ENCODE assay signal across 23 cellular contexts in the genomic region with DNA sequence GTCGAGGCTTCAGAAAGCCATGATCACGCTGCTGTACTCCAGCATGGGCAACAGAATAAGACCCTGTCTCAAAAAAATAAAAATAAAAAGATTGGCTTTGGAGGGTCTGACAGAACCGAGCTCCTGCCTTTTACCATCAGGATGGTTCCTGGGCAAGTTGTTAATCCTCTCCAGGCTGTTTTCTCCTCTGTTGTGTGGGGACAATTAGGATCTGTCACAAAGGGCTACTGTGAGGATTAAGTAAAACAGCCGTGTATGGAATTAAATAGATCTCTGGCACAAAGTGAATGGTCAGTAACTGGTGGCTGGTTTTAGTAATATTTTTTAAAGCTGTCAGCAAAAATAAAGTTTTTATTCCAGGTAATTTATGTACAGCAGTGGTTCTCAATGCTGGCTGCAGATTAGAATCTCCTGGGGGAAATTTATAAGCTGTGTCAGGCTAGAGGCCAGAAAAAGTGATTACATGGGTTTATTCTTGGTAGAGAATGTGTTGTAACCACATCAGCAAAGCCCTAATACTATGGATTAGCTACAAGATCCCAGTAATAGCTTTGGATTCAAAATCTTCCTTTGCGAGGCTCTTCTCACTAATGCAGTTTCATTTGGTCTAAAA. TPM values are rescaled to one million over a fixed set of nuclear protein-coding genes. Genes with fewer than 3 reads are reported as not detected.
DNase-seq lines count a peak whose midpoint lies in the region; ATAC-seq lines count a peak whose summit lies in the region.
"Had no signal": no experiment of that assay in that cellular context is flagged by ENCODE, and none has a peak within 500 bp of the region (broad histone marks: within the 10 kb centered on the region; RNA-seq: fewer than 3 reads in every experiment).

No MANE protein-coding gene starts in this region.

- H3K27ac ChIP-seq in HUES48 (ENCODE audit: low read depth, low read length), result peak overlapping the region; percentile 88
- H3K27ac ChIP-seq: BLaER1, esophagus squamous epithelium, hepatocyte, transverse colon had no signal

- H3K4me3 ChIP-seq in HUES48 (ENCODE audit: low read depth, low read length) (no peak overlapping the region), iPS-15b (ENCODE audit: low read depth, low read length) (no peak overlapping the region)
- H3K4me3 ChIP-seq: BLaER1, esophagus squamous epithelium, hepatocyte, transverse colon had no signal

- H3K9ac ChIP-seq in HUES48 (ENCODE audit: low read depth, low read length) (no peak overlapping the region), iPS-15b (ENCODE audit: low read depth, low read length) (peak overlapping the region; percentile 16)
- H3K9ac ChIP-seq: BLaER1 had no signal

- H3K27me3 ChIP-seq in HUES48 (ENCODE audit: control insufficient read depth, insufficient read depth, low read length), result no peaks in the 10 kb centered on the region
- H3K27me3 ChIP-seq in iPS-15b (ENCODE audit: control insufficient read depth, insufficient read depth, low read length), result no peaks in the 10 kb centered on the region
- H3K27me3 ChIP-seq: BLaER1, esophagus squamous epithelium, hepatocyte, transverse colon had no signal

- H3K36me3 ChIP-seq in HUES48 (ENCODE audit: control insufficient read depth, insufficient read depth, low read length) (no peaks in the 10 kb centered on the region), iPS-15b (ENCODE audit: control insufficient read depth, insufficient read depth, low read length) (no peaks in the 10 kb centered on the region)
- H3K36me3 ChIP-seq: BLaER1, esophagus squamous epithelium, transverse colon had no signal

- DNase-seq in SK-N-DZ (ENCODE audit: low spot score) (peak; percentile 21), putamen (ENCODE audit: low spot score) (peak; percentile 62), NCI-H2227 treated with DMSO at 0.1 percent for 48 hours (lab: John Stamatoyannopoulos, UW) (no peak)
- DNase-seq: activated CD4-positive, alpha-beta memory T cell treated with anti-CD3 and anti-CD28 coated beads, Interleukin-2, amount 10 ng/mL, durations not matched to agents 7 days and 5 days; activated naive CD8-positive, alpha-beta T cell treated with anti-CD3 and anti-CD28 coated beads, Interleukin-2, amount 10 ng/mL, durations not matched to agents 7 days and 5 days; activated T-cell treated with anti-CD3 and anti-CD28 coated beads, Interleukin-2, amount 50 U/mL, for 72 hours; central memory CD4-positive, alpha-beta T cell; effector CD8-positive, alpha-beta T cell; esophagus squamous epithelium; kidney glomerular epithelial cell; NCI-H1092; NCI-H2107; NCI-H774; posterior cingulate gyrus; SW 1271; transverse colon had no signal

- ATAC-seq in HG03378 (IDR thresholded peaks at IDR 0.05; ENCODE audit: unreplicated experiment) (no peak), HG02571 (IDR thresholded peaks at IDR 0.05; ENCODE audit: unreplicated experiment) (no peak)
- ATAC-seq: activated T-cell treated with anti-CD3 and anti-CD28 coated beads, Interleukin-2, amount 50 U/mL, for 72 hours; stimulated activated memory B cell treated with anti-CD40 and anti-IgM and Interleukin-4, amounts not matched to agents 10 μg/mL and 1 μg/mL and 100 μg/mL, for 72 hours had no signal

- H3K9me3 ChIP-seq in HUES48 (ENCODE audit: control insufficient read depth, insufficient read depth, low read length) (no peaks in the 10 kb centered on the region), iPS-15b (ENCODE audit: control insufficient read depth, insufficient read depth, low read length) (no peaks in the 10 kb centered on the region)
- H3K9me3 ChIP-seq: BLaER1, esophagus squamous epithelium, transverse colon had no signal

- H3K4me1 ChIP-seq in HUES48 (ENCODE audit: control insufficient read depth, insufficient read depth, low read length) (peaks cover 13% of the 10 kb centered on the region), iPS-15b (ENCODE audit: control insufficient read depth, insufficient read depth, low read length) (peaks cover 9% of the 10 kb centered on the region)
- H3K4me1 ChIP-seq: esophagus squamous epithelium had no signal

RNA-seq across cellular contexts. Expression of a gene that starts 47.2 kb away (rescaled TPM):
- 11.0 and 12.8 TPM in 2 replicates for polyA plus RNA-seq in SK-N-DZ (2014; cell fraction: cytosol; rRNA removed)
- 11.3 and 12.2 TPM in 2 replicates for polyA plus RNA-seq in SK-N-DZ (2014; cell fraction: nucleus; rRNA removed)
